ENCODE assay signal across 2 cellular contexts in genomic region chr9:77442436-77442835, GRCh38.
"Had no signal": no experiment of that assay in that cellular context is flagged by ENCODE, and none has a peak within 500 bp of the region (broad histone marks: within the 10 kb centered on the region; RNA-seq: fewer than 3 reads in every experiment).

No MANE protein-coding gene starts in this region.

- DNase-seq: GDM1, GF-D8 had no signal
